ENCODE assay signal across 1 cellular context in the genomic region with DNA sequence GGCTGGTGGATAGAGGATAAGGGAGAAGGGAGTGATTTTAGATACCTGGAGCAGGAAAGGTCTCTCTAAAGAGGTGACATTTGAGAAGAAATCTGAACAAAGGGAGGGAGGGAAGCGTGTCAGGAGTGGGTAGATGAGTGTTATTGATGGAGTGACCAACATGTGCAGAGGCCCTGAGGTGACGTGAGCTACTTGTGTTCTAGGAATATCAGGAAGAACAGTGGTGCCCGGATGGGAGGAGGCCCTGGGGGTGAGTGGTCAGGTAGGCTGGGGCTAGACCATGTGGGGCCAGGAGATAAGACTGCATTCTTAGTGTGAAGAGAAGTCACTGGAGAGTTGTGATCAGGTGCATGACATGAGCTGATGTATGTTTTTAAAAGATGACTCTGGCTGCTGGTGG.
A peak's percentile ranks its signal among the peaks of the same experiment; 100 is the strongest.
TF ChIP-seq lines count a peak whose summit lies in the region.

No MANE protein-coding gene starts in this region.

TF ChIP-seq in K562, 482 proteins besides CTCF, POLR2A, EP300 and RAD21 (continued from another document and continues in another):
- TF ChIP-seq, protein P1, sequence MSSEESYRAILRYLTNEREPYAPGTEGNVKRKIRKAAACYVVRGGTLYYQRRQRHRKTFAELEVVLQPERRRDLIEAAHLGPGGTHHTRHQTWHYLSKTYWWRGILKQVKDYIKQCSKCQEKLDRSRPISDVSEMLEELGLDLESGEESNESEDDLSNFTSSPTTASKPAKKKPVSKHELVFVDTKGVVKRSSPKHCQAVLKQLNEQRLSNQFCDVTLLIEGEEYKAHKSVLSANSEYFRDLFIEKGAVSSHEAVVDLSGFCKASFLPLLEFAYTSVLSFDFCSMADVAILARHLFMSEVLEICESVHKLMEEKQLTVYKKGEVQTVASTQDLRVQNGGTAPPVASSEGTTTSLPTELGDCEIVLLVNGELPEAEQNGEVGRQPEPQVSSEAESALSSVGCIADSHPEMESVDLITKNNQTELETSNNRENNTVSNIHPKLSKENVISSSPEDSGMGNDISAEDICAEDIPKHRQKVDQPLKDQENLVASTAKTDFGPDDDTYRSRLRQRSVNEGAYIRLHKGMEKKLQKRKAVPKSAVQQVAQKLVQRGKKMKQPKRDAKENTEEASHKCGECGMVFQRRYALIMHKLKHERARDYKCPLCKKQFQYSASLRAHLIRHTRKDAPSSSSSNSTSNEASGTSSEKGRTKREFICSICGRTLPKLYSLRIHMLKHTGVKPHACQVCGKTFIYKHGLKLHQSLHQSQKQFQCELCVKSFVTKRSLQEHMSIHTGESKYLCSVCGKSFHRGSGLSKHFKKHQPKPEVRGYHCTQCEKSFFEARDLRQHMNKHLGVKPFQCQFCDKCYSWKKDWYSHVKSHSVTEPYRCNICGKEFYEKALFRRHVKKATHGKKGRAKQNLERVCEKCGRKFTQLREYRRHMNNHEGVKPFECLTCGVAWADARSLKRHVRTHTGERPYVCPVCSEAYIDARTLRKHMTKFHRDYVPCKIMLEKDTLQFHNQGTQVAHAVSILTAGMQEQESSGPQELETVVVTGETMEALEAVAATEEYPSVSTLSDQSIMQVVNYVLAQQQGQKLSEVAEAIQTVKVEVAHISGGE (CRISPR knock-in tag; IDR thresholded peaks at IDR 0.05), result no peak
- TF ChIP-seq SRSF1 (IDR thresholded peaks at IDR 0.05; ENCODE audit: low read depth, low read length), result no peak
- TF ChIP-seq, protein P2, sequence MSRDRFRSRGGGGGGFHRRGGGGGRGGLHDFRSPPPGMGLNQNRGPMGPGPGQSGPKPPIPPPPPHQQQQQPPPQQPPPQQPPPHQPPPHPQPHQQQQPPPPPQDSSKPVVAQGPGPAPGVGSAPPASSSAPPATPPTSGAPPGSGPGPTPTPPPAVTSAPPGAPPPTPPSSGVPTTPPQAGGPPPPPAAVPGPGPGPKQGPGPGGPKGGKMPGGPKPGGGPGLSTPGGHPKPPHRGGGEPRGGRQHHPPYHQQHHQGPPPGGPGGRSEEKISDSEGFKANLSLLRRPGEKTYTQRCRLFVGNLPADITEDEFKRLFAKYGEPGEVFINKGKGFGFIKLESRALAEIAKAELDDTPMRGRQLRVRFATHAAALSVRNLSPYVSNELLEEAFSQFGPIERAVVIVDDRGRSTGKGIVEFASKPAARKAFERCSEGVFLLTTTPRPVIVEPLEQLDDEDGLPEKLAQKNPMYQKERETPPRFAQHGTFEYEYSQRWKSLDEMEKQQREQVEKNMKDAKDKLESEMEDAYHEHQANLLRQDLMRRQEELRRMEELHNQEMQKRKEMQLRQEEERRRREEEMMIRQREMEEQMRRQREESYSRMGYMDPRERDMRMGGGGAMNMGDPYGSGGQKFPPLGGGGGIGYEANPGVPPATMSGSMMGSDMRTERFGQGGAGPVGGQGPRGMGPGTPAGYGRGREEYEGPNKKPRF (IDR thresholded peaks at IDR 0.05; ENCODE audit: low read depth, low read length), result no peak
- peak; percentile 65; the same call in 1 of the 2 replicates for TF ChIP-seq MYC (IDR thresholded peaks at IDR 0.05; ENCODE audit: low read depth, low read length)
- no peak for TF ChIP-seq MYC (CRISPR knock-in tag; IDR thresholded peaks at IDR 0.05; ENCODE audit: borderline replicate concordance, low read depth)
- no peak for TF ChIP-seq TGIF2 (CRISPR knock-in tag; IDR thresholded peaks at IDR 0.05)
- TF ChIP-seq NONO (IDR thresholded peaks at IDR 0.05; ENCODE audit: low read depth in 2 of 2, low read length in 1 of 2), result no peak
- TF ChIP-seq, protein P3, sequence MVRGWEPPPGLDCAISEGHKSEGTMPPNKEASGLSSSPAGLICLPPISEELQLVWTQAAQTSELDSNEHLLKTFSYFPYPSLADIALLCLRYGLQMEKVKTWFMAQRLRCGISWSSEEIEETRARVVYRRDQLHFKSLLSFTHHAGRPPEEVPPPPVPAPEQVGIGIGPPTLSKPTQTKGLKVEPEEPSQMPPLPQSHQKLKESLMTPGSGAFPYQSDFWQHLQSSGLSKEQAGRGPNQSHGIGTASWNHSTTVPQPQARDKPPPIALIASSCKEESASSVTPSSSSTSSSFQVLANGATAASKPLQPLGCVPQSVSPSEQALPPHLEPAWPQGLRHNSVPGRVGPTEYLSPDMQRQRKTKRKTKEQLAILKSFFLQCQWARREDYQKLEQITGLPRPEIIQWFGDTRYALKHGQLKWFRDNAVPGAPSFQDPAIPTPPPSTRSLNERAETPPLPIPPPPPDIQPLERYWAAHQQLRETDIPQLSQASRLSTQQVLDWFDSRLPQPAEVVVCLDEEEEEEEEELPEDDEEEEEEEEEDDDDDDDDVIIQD (CRISPR knock-in tag; IDR thresholded peaks at IDR 0.05), result no peak
- no peak for TF ChIP-seq HNRNPUL1 (IDR thresholded peaks at IDR 0.05; ENCODE audit: low read length)
- TF ChIP-seq POLR2AphosphoS2 (IDR thresholded peaks at IDR 0.05; ENCODE audit: low read length), result no peak
- TF ChIP-seq, protein P4, sequence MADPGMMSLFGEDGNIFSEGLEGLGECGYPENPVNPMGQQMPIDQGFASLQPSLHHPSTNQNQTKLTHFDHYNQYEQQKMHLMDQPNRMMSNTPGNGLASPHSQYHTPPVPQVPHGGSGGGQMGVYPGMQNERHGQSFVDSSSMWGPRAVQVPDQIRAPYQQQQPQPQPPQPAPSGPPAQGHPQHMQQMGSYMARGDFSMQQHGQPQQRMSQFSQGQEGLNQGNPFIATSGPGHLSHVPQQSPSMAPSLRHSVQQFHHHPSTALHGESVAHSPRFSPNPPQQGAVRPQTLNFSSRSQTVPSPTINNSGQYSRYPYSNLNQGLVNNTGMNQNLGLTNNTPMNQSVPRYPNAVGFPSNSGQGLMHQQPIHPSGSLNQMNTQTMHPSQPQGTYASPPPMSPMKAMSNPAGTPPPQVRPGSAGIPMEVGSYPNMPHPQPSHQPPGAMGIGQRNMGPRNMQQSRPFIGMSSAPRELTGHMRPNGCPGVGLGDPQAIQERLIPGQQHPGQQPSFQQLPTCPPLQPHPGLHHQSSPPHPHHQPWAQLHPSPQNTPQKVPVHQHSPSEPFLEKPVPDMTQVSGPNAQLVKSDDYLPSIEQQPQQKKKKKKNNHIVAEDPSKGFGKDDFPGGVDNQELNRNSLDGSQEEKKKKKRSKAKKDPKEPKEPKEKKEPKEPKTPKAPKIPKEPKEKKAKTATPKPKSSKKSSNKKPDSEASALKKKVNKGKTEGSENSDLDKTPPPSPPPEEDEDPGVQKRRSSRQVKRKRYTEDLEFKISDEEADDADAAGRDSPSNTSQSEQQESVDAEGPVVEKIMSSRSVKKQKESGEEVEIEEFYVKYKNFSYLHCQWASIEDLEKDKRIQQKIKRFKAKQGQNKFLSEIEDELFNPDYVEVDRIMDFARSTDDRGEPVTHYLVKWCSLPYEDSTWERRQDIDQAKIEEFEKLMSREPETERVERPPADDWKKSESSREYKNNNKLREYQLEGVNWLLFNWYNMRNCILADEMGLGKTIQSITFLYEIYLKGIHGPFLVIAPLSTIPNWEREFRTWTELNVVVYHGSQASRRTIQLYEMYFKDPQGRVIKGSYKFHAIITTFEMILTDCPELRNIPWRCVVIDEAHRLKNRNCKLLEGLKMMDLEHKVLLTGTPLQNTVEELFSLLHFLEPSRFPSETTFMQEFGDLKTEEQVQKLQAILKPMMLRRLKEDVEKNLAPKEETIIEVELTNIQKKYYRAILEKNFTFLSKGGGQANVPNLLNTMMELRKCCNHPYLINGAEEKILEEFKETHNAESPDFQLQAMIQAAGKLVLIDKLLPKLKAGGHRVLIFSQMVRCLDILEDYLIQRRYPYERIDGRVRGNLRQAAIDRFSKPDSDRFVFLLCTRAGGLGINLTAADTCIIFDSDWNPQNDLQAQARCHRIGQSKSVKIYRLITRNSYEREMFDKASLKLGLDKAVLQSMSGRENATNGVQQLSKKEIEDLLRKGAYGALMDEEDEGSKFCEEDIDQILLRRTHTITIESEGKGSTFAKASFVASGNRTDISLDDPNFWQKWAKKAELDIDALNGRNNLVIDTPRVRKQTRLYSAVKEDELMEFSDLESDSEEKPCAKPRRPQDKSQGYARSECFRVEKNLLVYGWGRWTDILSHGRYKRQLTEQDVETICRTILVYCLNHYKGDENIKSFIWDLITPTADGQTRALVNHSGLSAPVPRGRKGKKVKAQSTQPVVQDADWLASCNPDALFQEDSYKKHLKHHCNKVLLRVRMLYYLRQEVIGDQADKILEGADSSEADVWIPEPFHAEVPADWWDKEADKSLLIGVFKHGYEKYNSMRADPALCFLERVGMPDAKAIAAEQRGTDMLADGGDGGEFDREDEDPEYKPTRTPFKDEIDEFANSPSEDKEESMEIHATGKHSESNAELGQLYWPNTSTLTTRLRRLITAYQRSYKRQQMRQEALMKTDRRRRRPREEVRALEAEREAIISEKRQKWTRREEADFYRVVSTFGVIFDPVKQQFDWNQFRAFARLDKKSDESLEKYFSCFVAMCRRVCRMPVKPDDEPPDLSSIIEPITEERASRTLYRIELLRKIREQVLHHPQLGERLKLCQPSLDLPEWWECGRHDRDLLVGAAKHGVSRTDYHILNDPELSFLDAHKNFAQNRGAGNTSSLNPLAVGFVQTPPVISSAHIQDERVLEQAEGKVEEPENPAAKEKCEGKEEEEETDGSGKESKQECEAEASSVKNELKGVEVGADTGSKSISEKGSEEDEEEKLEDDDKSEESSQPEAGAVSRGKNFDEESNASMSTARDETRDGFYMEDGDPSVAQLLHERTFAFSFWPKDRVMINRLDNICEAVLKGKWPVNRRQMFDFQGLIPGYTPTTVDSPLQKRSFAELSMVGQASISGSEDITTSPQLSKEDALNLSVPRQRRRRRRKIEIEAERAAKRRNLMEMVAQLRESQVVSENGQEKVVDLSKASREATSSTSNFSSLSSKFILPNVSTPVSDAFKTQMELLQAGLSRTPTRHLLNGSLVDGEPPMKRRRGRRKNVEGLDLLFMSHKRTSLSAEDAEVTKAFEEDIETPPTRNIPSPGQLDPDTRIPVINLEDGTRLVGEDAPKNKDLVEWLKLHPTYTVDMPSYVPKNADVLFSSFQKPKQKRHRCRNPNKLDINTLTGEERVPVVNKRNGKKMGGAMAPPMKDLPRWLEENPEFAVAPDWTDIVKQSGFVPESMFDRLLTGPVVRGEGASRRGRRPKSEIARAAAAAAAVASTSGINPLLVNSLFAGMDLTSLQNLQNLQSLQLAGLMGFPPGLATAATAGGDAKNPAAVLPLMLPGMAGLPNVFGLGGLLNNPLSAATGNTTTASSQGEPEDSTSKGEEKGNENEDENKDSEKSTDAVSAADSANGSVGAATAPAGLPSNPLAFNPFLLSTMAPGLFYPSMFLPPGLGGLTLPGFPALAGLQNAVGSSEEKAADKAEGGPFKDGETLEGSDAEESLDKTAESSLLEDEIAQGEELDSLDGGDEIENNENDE (IDR thresholded peaks at IDR 0.05; ENCODE audit: low read depth, low read length), result no peak
- TF ChIP-seq, protein P5, sequence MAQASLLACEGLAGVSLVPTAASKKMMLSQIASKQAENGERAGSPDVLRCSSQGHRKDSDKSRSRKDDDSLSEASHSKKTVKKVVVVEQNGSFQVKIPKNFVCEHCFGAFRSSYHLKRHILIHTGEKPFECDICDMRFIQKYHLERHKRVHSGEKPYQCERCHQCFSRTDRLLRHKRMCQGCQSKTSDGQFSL (CRISPR knock-in tag; IDR thresholded peaks at IDR 0.05), result no peak
- TF ChIP-seq, protein P5 (tag; IDR thresholded peaks at IDR 0.05), result no peak
- no peak for TF ChIP-seq CBX3 (IDR thresholded peaks at IDR 0.05; ENCODE audit: borderline replicate concordance in 1 of 2, low read length in 2 of 2)
- TF ChIP-seq HMGN3 (IDR thresholded peaks at IDR 0.05; ENCODE audit: borderline replicate concordance, extremely low read depth, insufficient read length, low read depth, low read length), result no peak
- TF ChIP-seq, protein P6, sequence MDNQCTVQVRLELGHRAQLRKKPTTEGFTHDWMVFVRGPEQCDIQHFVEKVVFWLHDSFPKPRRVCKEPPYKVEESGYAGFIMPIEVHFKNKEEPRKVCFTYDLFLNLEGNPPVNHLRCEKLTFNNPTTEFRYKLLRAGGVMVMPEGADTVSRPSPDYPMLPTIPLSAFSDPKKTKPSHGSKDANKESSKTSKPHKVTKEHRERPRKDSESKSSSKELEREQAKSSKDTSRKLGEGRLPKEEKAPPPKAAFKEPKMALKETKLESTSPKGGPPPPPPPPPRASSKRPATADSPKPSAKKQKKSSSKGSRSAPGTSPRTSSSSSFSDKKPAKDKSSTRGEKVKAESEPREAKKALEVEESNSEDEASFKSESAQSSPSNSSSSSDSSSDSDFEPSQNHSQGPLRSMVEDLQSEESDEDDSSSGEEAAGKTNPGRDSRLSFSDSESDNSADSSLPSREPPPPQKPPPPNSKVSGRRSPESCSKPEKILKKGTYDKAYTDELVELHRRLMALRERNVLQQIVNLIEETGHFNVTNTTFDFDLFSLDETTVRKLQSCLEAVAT (IDR thresholded peaks at IDR 0.05), result peak in 1 of 2 experiments; percentile 62; a peak in 1 of 4 replicates
- TF ChIP-seq ZNF785 (CRISPR knock-in tag; IDR thresholded peaks at IDR 0.05), result no peak
- TF ChIP-seq ZNF436 (CRISPR knock-in tag; IDR thresholded peaks at IDR 0.05), result no peak
- TF ChIP-seq NCOR1 (IDR thresholded peaks at IDR 0.05), result peak; percentile 91
- TF ChIP-seq, protein P7, sequence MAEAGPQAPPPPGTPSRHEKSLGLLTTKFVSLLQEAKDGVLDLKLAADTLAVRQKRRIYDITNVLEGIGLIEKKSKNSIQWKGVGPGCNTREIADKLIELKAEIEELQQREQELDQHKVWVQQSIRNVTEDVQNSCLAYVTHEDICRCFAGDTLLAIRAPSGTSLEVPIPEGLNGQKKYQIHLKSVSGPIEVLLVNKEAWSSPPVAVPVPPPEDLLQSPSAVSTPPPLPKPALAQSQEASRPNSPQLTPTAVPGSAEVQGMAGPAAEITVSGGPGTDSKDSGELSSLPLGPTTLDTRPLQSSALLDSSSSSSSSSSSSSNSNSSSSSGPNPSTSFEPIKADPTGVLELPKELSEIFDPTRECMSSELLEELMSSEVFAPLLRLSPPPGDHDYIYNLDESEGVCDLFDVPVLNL (CRISPR knock-in tag; IDR thresholded peaks at IDR 0.05; ENCODE audit: low read depth), result no peak
- TF ChIP-seq ZNF76 (CRISPR knock-in tag; IDR thresholded peaks at IDR 0.05; ENCODE audit: borderline replicate concordance), result no peak
- no peak for TF ChIP-seq ZNF780A (CRISPR knock-in tag; IDR thresholded peaks at IDR 0.05)
- no peak for TF ChIP-seq NBN (IDR thresholded peaks at IDR 0.05; ENCODE audit: low read depth)
- peak; percentile 82 for TF ChIP-seq ATF7 (IDR thresholded peaks at IDR 0.05)
- TF ChIP-seq, protein P8, sequence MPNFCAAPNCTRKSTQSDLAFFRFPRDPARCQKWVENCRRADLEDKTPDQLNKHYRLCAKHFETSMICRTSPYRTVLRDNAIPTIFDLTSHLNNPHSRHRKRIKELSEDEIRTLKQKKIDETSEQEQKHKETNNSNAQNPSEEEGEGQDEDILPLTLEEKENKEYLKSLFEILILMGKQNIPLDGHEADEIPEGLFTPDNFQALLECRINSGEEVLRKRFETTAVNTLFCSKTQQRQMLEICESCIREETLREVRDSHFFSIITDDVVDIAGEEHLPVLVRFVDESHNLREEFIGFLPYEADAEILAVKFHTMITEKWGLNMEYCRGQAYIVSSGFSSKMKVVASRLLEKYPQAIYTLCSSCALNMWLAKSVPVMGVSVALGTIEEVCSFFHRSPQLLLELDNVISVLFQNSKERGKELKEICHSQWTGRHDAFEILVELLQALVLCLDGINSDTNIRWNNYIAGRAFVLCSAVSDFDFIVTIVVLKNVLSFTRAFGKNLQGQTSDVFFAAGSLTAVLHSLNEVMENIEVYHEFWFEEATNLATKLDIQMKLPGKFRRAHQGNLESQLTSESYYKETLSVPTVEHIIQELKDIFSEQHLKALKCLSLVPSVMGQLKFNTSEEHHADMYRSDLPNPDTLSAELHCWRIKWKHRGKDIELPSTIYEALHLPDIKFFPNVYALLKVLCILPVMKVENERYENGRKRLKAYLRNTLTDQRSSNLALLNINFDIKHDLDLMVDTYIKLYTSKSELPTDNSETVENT (CRISPR knock-in tag; IDR thresholded peaks at IDR 0.05), result no peak
